ENCODE assay signal across 14 cellular contexts in the genomic region with DNA sequence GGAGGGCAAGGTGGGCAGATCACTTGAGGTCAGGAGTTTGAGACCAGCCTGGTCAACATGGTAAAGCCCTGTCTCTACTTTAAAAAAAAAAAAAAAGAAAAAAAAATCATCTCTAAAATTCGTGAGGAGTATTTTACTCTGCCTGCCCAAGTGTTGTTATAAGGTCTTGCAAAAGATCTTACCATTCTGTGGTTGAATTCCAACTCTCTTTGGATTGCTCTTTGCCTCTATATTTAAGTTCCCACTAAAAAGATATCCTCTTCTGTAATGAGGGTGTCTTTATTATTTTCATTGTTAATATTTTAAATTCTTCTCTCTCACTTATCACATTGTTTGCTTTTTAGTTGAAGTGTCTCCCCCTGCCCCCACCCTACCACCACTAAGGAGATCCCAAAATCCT. TPM values are rescaled to one million over a fixed set of nuclear protein-coding genes. Genes with fewer than 3 reads are reported as not detected.
DNase-seq lines count a peak whose midpoint lies in the region; ATAC-seq and TF ChIP-seq lines count a peak whose summit lies in the region.
"Had no signal": no experiment of that assay in that cellular context is flagged by ENCODE, and none has a peak within 500 bp of the region (broad histone marks: within the 10 kb centered on the region; RNA-seq: fewer than 3 reads in every experiment).

No MANE protein-coding gene starts in this region.

- H3K9me3 Mint-ChIP-seq in memory B cell = no peaks in the 10 kb centered on the region
- H3K9me3 Mint-ChIP-seq in stimulated activated memory B cell treated with anti-CD40 and anti-IgM and Interleukin-4, amounts not matched to agents 10 μg/mL and 1 μg/mL and 100 μg/mL, for 72 hours = no peaks in the 10 kb centered on the region
- H3K9me3 Mint-ChIP-seq: CD8-positive, alpha-beta memory T cell; H9 had no signal

- peaks cover 14% of the 10 kb centered on the region for H3K4me1 Mint-ChIP-seq in T-helper 17 cell
- H3K4me1 Mint-ChIP-seq in memory B cell = peaks cover 13% of the 10 kb centered on the region
- H3K4me1 Mint-ChIP-seq in stimulated activated memory B cell treated with anti-CD40 and anti-IgM and Interleukin-4, amounts not matched to agents 10 μg/mL and 1 μg/mL and 100 μg/mL, for 72 hours = peaks cover 20% of the 10 kb centered on the region
- H3K4me1 Mint-ChIP-seq: H9 had no signal

- H3K4me3 ChIP-seq in BJ (ENCODE audit: low read depth, low read length) = no peak overlapping the region
- H3K4me3 ChIP-seq in fibroblast of pulmonary artery (replicated peaks; ENCODE audit: low read depth, low read length) = no peak overlapping the region
- H3K4me3 ChIP-seq: A549; BLaER1 treated with 17β-estradiol and CSF1 and Interleukin-3, amounts not matched to agents 10 nM and 100 nM had no signal

- DNase-seq in BJ (ENCODE audit: low read depth) (peak; percentile 6), T-helper 17 cell (no peak), fibroblast of pulmonary artery (ENCODE audit: low read depth) (peak; percentile 23), memory B cell (ENCODE audit: low spot score in 2 of 2) (no peak), glomerular visceral epithelial cell (ENCODE audit: extremely low spot score) (no peak), NCI-H446 (lab: John Stamatoyannopoulos, UW) (no peak)
- DNase-seq: CD8-positive, alpha-beta memory T cell; COR-L47; GF-D8; H9 had no signal

- TF ChIP-seq CTCF in BJ (IDR thresholded peaks at IDR 0.05; ENCODE audit: insufficient read depth, low read depth, low read length) (no peak), fibroblast of pulmonary artery (IDR thresholded peaks at IDR 0.05; ENCODE audit: low read length, missing control alignments) (no peak)

- no peaks in the 10 kb centered on the region; the same call in 1 of the 2 replicates for H3K36me3 ChIP-seq in BJ (ENCODE audit: control insufficient read depth, insufficient read depth, low read length)

- H3K36me3 Mint-ChIP-seq in T-helper 17 cell (ENCODE audit: low read depth) (peaks cover 4% of the 10 kb centered on the region), memory B cell (peaks cover 25% of the 10 kb centered on the region)
- H3K36me3 Mint-ChIP-seq in stimulated activated memory B cell treated with anti-CD40 and anti-IgM and Interleukin-4, amounts not matched to agents 10 μg/mL and 1 μg/mL and 100 μg/mL, for 72 hours = peaks cover 40% of the 10 kb centered on the region

- H3K27me3 ChIP-seq in BJ (ENCODE audit: control insufficient read depth, insufficient read depth, low read length) = no peaks in the 10 kb centered on the region
- H3K27me3 ChIP-seq: BLaER1 treated with 17β-estradiol and CSF1 and Interleukin-3, amounts not matched to agents 10 nM and 100 nM had no signal

- H3K27ac Mint-ChIP-seq in T-helper 17 cell (peak overlapping the region; percentile 8), memory B cell (peak overlapping the region; percentile 37)
- H3K27ac Mint-ChIP-seq in stimulated activated memory B cell treated with anti-CD40 and anti-IgM and Interleukin-4, amounts not matched to agents 10 μg/mL and 1 μg/mL and 100 μg/mL, for 72 hours = no peak overlapping the region
- H3K27ac Mint-ChIP-seq: H9 had no signal

- CTCF ChIA-PET in BJ (lab: Yijun Ruan, JAX) = no interaction called here

- ATAC-seq in T-helper 17 cell (no peak), memory B cell (ENCODE audit: low read depth) (no peak), GM21717 (IDR thresholded peaks at IDR 0.05; ENCODE audit: unreplicated experiment) (no peak)
- no peak for ATAC-seq in stimulated activated memory B cell treated with anti-CD40 and anti-IgM and Interleukin-4, amounts not matched to agents 10 μg/mL and 1 μg/mL and 100 μg/mL, for 72 hours
- ATAC-seq: A549 had no signal

- no peaks in the 10 kb centered on the region for H3K9me3 ChIP-seq in T-helper 17 cell (ENCODE audit: control insufficient read depth, low read length, poor library complexity, severe bottlenecking)
- H3K9me3 ChIP-seq: A549; BLaER1 treated with 17β-estradiol and CSF1 and Interleukin-3, amounts not matched to agents 10 nM and 100 nM had no signal

- no peaks in the 10 kb centered on the region for H3K27me3 Mint-ChIP-seq in T-helper 17 cell
- no peaks in the 10 kb centered on the region for H3K27me3 Mint-ChIP-seq in memory B cell
- no peaks in the 10 kb centered on the region for H3K27me3 Mint-ChIP-seq in stimulated activated memory B cell treated with anti-CD40 and anti-IgM and Interleukin-4, amounts not matched to agents 10 μg/mL and 1 μg/mL and 100 μg/mL, for 72 hours
- H3K27me3 Mint-ChIP-seq: CD8-positive, alpha-beta memory T cell had no signal

- POLR2A ChIA-PET in BJ (lab: Charles Lee) = no interaction called here

- H3K4me3 Mint-ChIP-seq in T-helper 17 cell (no peak overlapping the region), memory B cell (no peak overlapping the region)
- no peak overlapping the region for H3K4me3 Mint-ChIP-seq in stimulated activated memory B cell treated with anti-CD40 and anti-IgM and Interleukin-4, amounts not matched to agents 10 μg/mL and 1 μg/mL and 100 μg/mL, for 72 hours
- H3K4me3 Mint-ChIP-seq: CD8-positive, alpha-beta memory T cell; H9 had no signal

RNA-seq across cellular contexts. Expression of gene CREBRF, which starts 33.4 kb away (rescaled TPM):
- 11.2 and 18.2 TPM in 2 replicates for polyA plus RNA-seq in BJ (2011; rRNA removed)
- 16.8 and 23.9 TPM in 2 replicates for polyA minus RNA-seq in BJ (2011; rRNA and poly(A)+ RNA removed)
- total RNA-seq in T-helper 17 cell = 100 to 1,000 TPM in 1 of 2 donors, 10 to 100 TPM in 1; 93.8 to 110 TPM

RNA-seq across cellular contexts. Expression of gene BNIP1, which starts 54.8 kb away (rescaled TPM):
- polyA plus RNA-seq in BJ (2011; rRNA removed) = 16.8 and 17.7 TPM in 2 replicates
- 4.6 and 9.3 TPM in 2 replicates for polyA minus RNA-seq in BJ (2011; rRNA and poly(A)+ RNA removed)
- 10 to 100 TPM; 27.0 to 30.4 TPM for total RNA-seq in T-helper 17 cell

Comparison
In these comparisons a context has a peak if more than half of its experiments do, and no peak if none do; other contexts are left out.
1. DNase-seq: peak in BJ (single experiment) and fibroblast of pulmonary artery (single experiment); none in T-helper 17 cell (0 of 3), memory B cell (0 of 2), glomerular visceral epithelial cell (single experiment) and NCI-H446 (0 of 2).